ENCODE assay signal across 19 cellular contexts in the genomic region with DNA sequence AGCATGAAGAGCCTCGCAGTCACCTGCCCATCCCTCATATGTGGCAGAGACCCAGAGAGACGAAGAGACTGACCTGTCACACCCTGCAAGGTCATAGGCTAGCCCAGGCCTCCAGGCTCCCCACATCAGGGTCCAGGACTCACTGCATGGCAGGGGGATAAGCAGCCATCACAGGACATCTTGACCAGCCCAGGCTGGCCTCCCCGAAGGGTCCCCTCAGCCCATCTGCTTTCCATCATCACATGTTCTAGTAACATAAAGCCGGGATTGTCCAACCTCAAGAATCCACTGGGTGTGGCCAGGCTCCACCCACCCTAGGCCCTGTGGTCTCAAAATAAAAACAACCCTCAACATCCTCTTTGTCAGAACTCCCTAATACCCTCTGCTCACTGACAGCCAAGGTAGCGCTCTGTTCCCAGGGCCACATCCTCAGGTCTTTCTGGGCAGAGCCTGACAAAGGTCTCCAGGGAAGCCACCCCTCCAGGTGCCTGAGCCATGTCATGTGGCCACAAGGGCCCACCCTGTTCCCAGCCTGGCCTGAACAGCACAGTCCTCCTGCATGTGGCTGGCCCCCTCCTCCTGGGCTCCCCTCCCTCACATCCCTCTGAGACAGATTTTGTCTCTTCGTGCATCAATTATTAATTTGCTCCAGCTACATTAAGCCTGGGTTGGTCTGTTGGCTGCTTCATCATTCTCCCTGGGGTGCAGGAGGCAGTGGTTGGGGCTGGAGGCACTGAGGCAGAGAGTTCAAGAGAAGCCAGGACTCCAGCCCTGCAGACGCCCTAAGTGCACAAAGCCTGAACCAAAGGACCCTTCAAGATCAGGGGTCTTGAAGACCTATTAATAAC.
DNase-seq lines count a peak whose midpoint lies in the region; ATAC-seq and TF ChIP-seq lines count a peak whose summit lies in the region.
"Had no signal": no experiment of that assay in that cellular context is flagged by ENCODE, and none has a peak within 500 bp of the region (broad histone marks: within the 10 kb centered on the region; RNA-seq: fewer than 3 reads in every experiment).

No MANE protein-coding gene starts in this region.

- H3K23ac ChIP-seq in trophoblast cell (ENCODE audit: low read length), result no peak overlapping the region

- H2BK12ac ChIP-seq in trophoblast cell (ENCODE audit: low read length), result no peak overlapping the region

- H3K27ac ChIP-seq in spleen (no peak overlapping the region), trophoblast cell (ENCODE audit: low read depth, low read length) (no peak overlapping the region)
- H3K27ac ChIP-seq in CD4-positive, alpha-beta memory T cell (ENCODE audit: low read depth, low read length), result no peak overlapping the region
- H3K27ac ChIP-seq: dorsolateral prefrontal cortex had no signal

- WGBS in spleen, 5 donors, result 84 to 91% (median 86%) methylated on average over 6 to 7 of the region's 7 CpGs
- WGBS in trophoblast cell (ENCODE audit: extremely low coverage, insufficient coverage, insufficient read length), result no CpG with 5 or more reads among the region's 7 CpGs

- H2BK5ac ChIP-seq in trophoblast cell (ENCODE audit: low read depth, low read length, poor library complexity), result no peak overlapping the region

- peak; percentile 15 for DNase-seq in H7
- peak; percentile 7 for DNase-seq in activated B cell treated with CpG ODN at 0.5 μM for 24 hours
- peak; percentile 29 for DNase-seq in left lobe of liver (ENCODE audit: low spot score)
- peak; percentile 62 for DNase-seq in spleen
- no peak for DNase-seq in trophoblast cell
- DNase-seq in CD4-positive, alpha-beta memory T cell, result no peak
- DNase-seq: activated CD4-positive, alpha-beta T cell treated with anti-CD3 and anti-CD28 coated beads for 36 hours; DMS153; immature natural killer cell; NCI-H2029; NCI-H510A treated with DMSO at 0.1 percent for 48 hours; nephron progenitor cell; substantia nigra had no signal

- no peaks in the 10 kb centered on the region for H3K79me2 ChIP-seq in trophoblast cell (ENCODE audit: control insufficient read depth, insufficient read depth, low read length, poor library complexity)

- no peaks in the 10 kb centered on the region for H3K27me3 Mint-ChIP-seq in activated B cell treated with CpG ODN at 0.5 μM for 24 hours
- H3K27me3 Mint-ChIP-seq in CD4-positive, alpha-beta memory T cell, result no peaks in the 10 kb centered on the region
- H3K27me3 Mint-ChIP-seq: activated CD4-positive, alpha-beta T cell treated with anti-CD3 and anti-CD28 coated beads for 36 hours; activated naive CD8-positive, alpha-beta T cell had no signal

- H3K4me1 ChIP-seq in spleen, result no peaks in the 10 kb centered on the region
- H3K4me1 ChIP-seq in trophoblast cell (ENCODE audit: control insufficient read depth in 1 of 2, insufficient read depth in 2 of 2, low read length in 2 of 2), result no peaks in the 10 kb centered on the region
- no peaks in the 10 kb centered on the region for H3K4me1 ChIP-seq in CD4-positive, alpha-beta memory T cell (ENCODE audit: insufficient read depth, low read length)

- no peak overlapping the region for H2BK120ac ChIP-seq in trophoblast cell (ENCODE audit: insufficient read depth, low read length, poor library complexity)

- no peak overlapping the region for H2AK5ac ChIP-seq in trophoblast cell (ENCODE audit: low read length)

- H3K4me2 ChIP-seq in trophoblast cell (ENCODE audit: low read length), result no peak overlapping the region

- CTCF ChIA-PET in activated B cell treated with CpG ODN at 0.5 μM for 24 hours (lab: Charles Lee), result no interaction called here
- CTCF ChIA-PET in CD4-positive, alpha-beta memory T cell (lab: Charles Lee; ENCODE audit: partially characterized antibody), result no interaction called here

- H4K91ac ChIP-seq in trophoblast cell (ENCODE audit: low read depth, low read length), result no peak overlapping the region

- TF ChIP-seq CTCF in activated B cell treated with CpG ODN at 0.5 μM for 24 hours (IDR thresholded peaks at IDR 0.05) (no peak), spleen (IDR thresholded peaks at IDR 0.05 in 8 of 11, conservative IDR thresholded peaks at IDR 0.05 in 3 of 11) (no peak)

- ATAC-seq in activated B cell treated with CpG ODN at 0.5 μM for 24 hours (ENCODE audit: low read depth) (no peak), left lobe of liver (no peak), GM21423 (IDR thresholded peaks at IDR 0.05; ENCODE audit: unreplicated experiment) (no peak)
- ATAC-seq: activated CD4-positive, alpha-beta T cell treated with anti-CD3 and anti-CD28 coated beads for 36 hours; right cardiac atrium had no signal

- H3K18ac ChIP-seq in trophoblast cell (ENCODE audit: low read length), result no peak overlapping the region

- no peaks in the 10 kb centered on the region for H3K9me3 Mint-ChIP-seq in activated B cell treated with CpG ODN at 0.5 μM for 24 hours
- H3K9me3 Mint-ChIP-seq in CD4-positive, alpha-beta memory T cell, result no peaks in the 10 kb centered on the region
- H3K9me3 Mint-ChIP-seq: immature natural killer cell, memory B cell, nephron progenitor cell had no signal

- no peak overlapping the region for H2AFZ ChIP-seq in trophoblast cell (ENCODE audit: insufficient read depth, low read length, poor library complexity)

- H3K27ac Mint-ChIP-seq in activated B cell treated with CpG ODN at 0.5 μM for 24 hours, result no peak overlapping the region
- no peak overlapping the region for H3K27ac Mint-ChIP-seq in CD4-positive, alpha-beta memory T cell
- H3K27ac Mint-ChIP-seq: activated CD4-positive, alpha-beta T cell treated with anti-CD3 and anti-CD28 coated beads for 36 hours; activated naive CD8-positive, alpha-beta T cell; B cell; immature natural killer cell; memory B cell had no signal

- no peaks in the 10 kb centered on the region for H3K9me3 ChIP-seq in spleen
- no peaks in the 10 kb centered on the region for H3K9me3 ChIP-seq in trophoblast cell (ENCODE audit: insufficient read depth, low read depth, low read length)
- H3K9me3 ChIP-seq in CD4-positive, alpha-beta memory T cell (ENCODE audit: control insufficient read depth in 1 of 2, low read length in 2 of 2), result no peaks in the 10 kb centered on the region

- H3K36me3 ChIP-seq in H7 (replicated peaks; ENCODE audit: control insufficient read depth, insufficient read depth, low read length), result no peaks in the 10 kb centered on the region
- H3K36me3 ChIP-seq in spleen, result no peaks in the 10 kb centered on the region
- H3K36me3 ChIP-seq in trophoblast cell (ENCODE audit: control insufficient read depth in 1 of 2, insufficient read depth in 2 of 2, low read length in 2 of 2), result no peaks in the 10 kb centered on the region
- H3K36me3 ChIP-seq in CD4-positive, alpha-beta memory T cell (ENCODE audit: insufficient read depth, low read length), result no peaks in the 10 kb centered on the region

- H3K79me1 ChIP-seq in trophoblast cell (ENCODE audit: low read length), result no peaks in the 10 kb centered on the region

- no peak overlapping the region for H3K14ac ChIP-seq in trophoblast cell (ENCODE audit: low read length)

- no peak overlapping the region for H3K9ac ChIP-seq in trophoblast cell (ENCODE audit: low read length)

- H3K36me3 Mint-ChIP-seq in activated B cell treated with CpG ODN at 0.5 μM for 24 hours (ENCODE audit: low read depth), result no peaks in the 10 kb centered on the region
- H3K36me3 Mint-ChIP-seq in CD4-positive, alpha-beta memory T cell, result no peaks in the 10 kb centered on the region
- H3K36me3 Mint-ChIP-seq: activated naive CD8-positive, alpha-beta T cell; immature natural killer cell; memory B cell had no signal

- TF ChIP-seq POLR2A in spleen (IDR thresholded peaks at IDR 0.05), result no peak

- no peak overlapping the region for H3K4ac ChIP-seq in trophoblast cell (ENCODE audit: low read depth, low read length)

- no peak overlapping the region for H4K12ac ChIP-seq in trophoblast cell (ENCODE audit: low read depth, low read length)

- POLR2A ChIA-PET in activated B cell treated with CpG ODN at 0.5 μM for 24 hours (lab: Charles Lee), result no interaction called here
- POLR2A ChIA-PET in CD4-positive, alpha-beta memory T cell (lab: Charles Lee; ENCODE audit: partially characterized antibody), result no interaction called here

- no peak overlapping the region for H4K8ac ChIP-seq in trophoblast cell (ENCODE audit: low read depth, low read length)

- H3K4me1 Mint-ChIP-seq in activated B cell treated with CpG ODN at 0.5 μM for 24 hours, result no peaks in the 10 kb centered on the region
- H3K4me1 Mint-ChIP-seq in CD4-positive, alpha-beta memory T cell, result no peaks in the 10 kb centered on the region
- H3K4me1 Mint-ChIP-seq: activated CD4-positive, alpha-beta T cell treated with anti-CD3 and anti-CD28 coated beads for 36 hours; B cell; immature natural killer cell; memory B cell had no signal

- H3K4me3 ChIP-seq in H7 (ENCODE audit: insufficient read depth, low read depth, low read length), result no peak overlapping the region
- H3K4me3 ChIP-seq in spleen, result no peak overlapping the region
- H3K4me3 ChIP-seq in trophoblast cell (ENCODE audit: low read depth, low read length), result no peak overlapping the region
- no peak overlapping the region for H3K4me3 ChIP-seq in CD4-positive, alpha-beta memory T cell (ENCODE audit: low read length in 2 of 2)
- H3K4me3 ChIP-seq: dorsolateral prefrontal cortex had no signal

- intact Hi-C loops in activated B cell treated with CpG ODN at 0.5 μM for 24 hours (cut with micrococcal nuclease) (no loop called here), spleen (cut with DNase I; ENCODE audit: low total_unique reads) (no loop called here)
- intact Hi-C loops in CD4-positive, alpha-beta memory T cell (cut with micrococcal nuclease), result no loop called here

- H3K27me3 ChIP-seq in H7 (ENCODE audit: control insufficient read depth, insufficient read depth, low read length) (no peaks in the 10 kb centered on the region), spleen (replicated peaks in 1 of 7) (peaks cover 0 to 6% (median 0%) of the 10 kb centered on the region in 7 donors), trophoblast cell (ENCODE audit: insufficient read depth, low read length) (no peaks in the 10 kb centered on the region)
- H3K27me3 ChIP-seq in CD4-positive, alpha-beta memory T cell (ENCODE audit: insufficient read depth, low read length), result no peaks in the 10 kb centered on the region
- H3K27me3 ChIP-seq: dorsolateral prefrontal cortex had no signal

- H3K4me3 Mint-ChIP-seq in activated B cell treated with CpG ODN at 0.5 μM for 24 hours, result no peak overlapping the region
- no peak overlapping the region for H3K4me3 Mint-ChIP-seq in CD4-positive, alpha-beta memory T cell
- H3K4me3 Mint-ChIP-seq: activated CD4-positive, alpha-beta T cell treated with anti-CD3 and anti-CD28 coated beads for 36 hours; activated naive CD8-positive, alpha-beta T cell; B cell; immature natural killer cell; memory B cell; nephron progenitor cell had no signal

Comparison
In these comparisons a context has a peak if more than half of its experiments do, and no peak if none do; other contexts are left out.
1. DNase-seq: peak in H7 (single experiment), activated B cell treated with CpG ODN at 0.5 μM for 24 hours (single experiment), left lobe of liver (single experiment) and spleen (single experiment); none in trophoblast cell (0 of 2) and CD4-positive, alpha-beta memory T cell (0 of 5).